27 cellular contexts compared by ENCODE assay signal in the genomic region with DNA sequence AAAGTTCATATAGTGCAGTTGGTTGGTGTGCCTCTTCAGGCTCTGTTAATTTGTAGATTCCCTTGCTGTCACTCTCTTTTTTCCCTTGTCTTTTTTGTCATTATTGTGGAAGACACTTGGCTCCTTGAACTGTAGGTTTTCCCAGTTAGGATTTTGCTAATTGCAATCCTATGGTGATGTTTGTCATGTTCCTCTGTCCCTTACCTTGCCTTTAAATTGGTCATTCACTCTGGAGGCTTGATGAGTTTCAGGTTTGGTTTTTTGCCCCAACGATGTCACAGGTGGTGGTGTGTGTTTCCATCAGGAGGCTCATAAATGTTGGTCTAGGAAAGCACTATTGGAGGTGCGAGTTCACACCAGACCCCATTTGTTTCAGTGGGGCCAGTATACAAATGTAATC.
"Had no signal": no experiment of that assay in that cellular context is flagged by ENCODE, and none has a peak within 500 bp of the region (broad histone marks: within the 10 kb centered on the region; RNA-seq: fewer than 3 reads in every experiment).

No MANE protein-coding gene starts in this region.

- H3K27ac ChIP-seq: colonic mucosa, coronary artery, dorsolateral prefrontal cortex, epithelial cell of prostate, esophagus muscularis mucosa, esophagus squamous epithelium, gastrocnemius medialis, gastroesophageal sphincter, heart left ventricle, heart right ventricle had no signal

- ATAC-seq: effector memory CD8-positive, alpha-beta T cell; foreskin keratinocyte; gastrocnemius medialis; gastroesophageal sphincter; heart left ventricle; heart right ventricle had no signal

- DNase-seq: colonic mucosa; cortex of kidney; dermis blood vessel endothelial cell; dorsolateral prefrontal cortex; effector CD4-positive, alpha-beta T cell; effector CD8-positive, alpha-beta T cell; effector memory CD4-positive, alpha-beta T cell; effector memory CD8-positive, alpha-beta T cell; endodermal cell; erythroblast; esophagus squamous epithelium; foreskin fibroblast; foreskin keratinocyte; foreskin melanocyte; gastrocnemius medialis; glutamatergic neuron; head of caudate nucleus; heart left ventricle; heart right ventricle had no signal

- H3K27me3 ChIP-seq: colonic mucosa, dorsolateral prefrontal cortex, esophagus muscularis mucosa, esophagus squamous epithelium, foreskin keratinocyte, gastrocnemius medialis, gastroesophageal sphincter, heart left ventricle, heart right ventricle had no signal

- FAIRE-seq: colon, endometrium, endothelial cell of umbilical vein, frontal cortex had no signal

- H3K4me1 ChIP-seq: colonic mucosa, gastrocnemius medialis had no signal

- H3K4me3 ChIP-seq: colonic mucosa, coronary artery, dorsolateral prefrontal cortex, esophagus muscularis mucosa, esophagus squamous epithelium, gastrocnemius medialis, gastroesophageal sphincter, heart left ventricle, heart right ventricle had no signal

- H3K9me3 ChIP-seq: colonic mucosa, esophagus squamous epithelium, gastrocnemius medialis had no signal

- H3K36me3 ChIP-seq: colonic mucosa, gastrocnemius medialis had no signal
